8 cellular contexts compared by ENCODE assay signal in genomic region chr3:133038731-133039398, GRCh38. TPM values are rescaled to one million over a fixed set of nuclear protein-coding genes. Genes with fewer than 3 reads are reported as not detected.
A peak's percentile ranks its signal among the peaks of the same experiment; 100 is the strongest.
DNase-seq lines count a peak whose midpoint lies in the region; ATAC-seq, FAIRE-seq and TF ChIP-seq lines count a peak whose summit lies in the region.

No MANE protein-coding gene starts in this region.

- no peak for TF ChIP-seq POLR2A in K562 (conservative IDR thresholded peaks at IDR 0.05)

- H3K9ac ChIP-seq in H9 (ENCODE audit: extremely low read depth, insufficient read length, low read length) (peak overlapping the region; percentile 26), K562 (ENCODE audit: insufficient read depth in 1 of 2, low read depth in 2 of 2, low read length in 2 of 2) (peak overlapping the region; percentile 7 to 85; a peak in 3 of 4 replicates), keratinocyte (ENCODE audit: control insufficient read depth, extremely low read depth, insufficient read depth, low read length) (no peak overlapping the region)

- H3K4me2 ChIP-seq in H9 (ENCODE audit: insufficient read depth, insufficient read length, low read length) (peak overlapping the region; percentile 68), K562 (ENCODE audit: insufficient read depth, low read length) (peak overlapping the region; percentile 84), keratinocyte (ENCODE audit: control insufficient read depth, extremely low read depth, insufficient read depth, low read depth, low read length) (peak overlapping the region; percentile 70)

- no TSS peak for BruUV-seq in K562 (replicated peaks; lab: Mats Ljungman, UMichigan)

- H3T11ph ChIP-seq in H9 (ENCODE audit: low read length) = no peak overlapping the region

- H3K4me1 ChIP-seq in H9 (ENCODE audit: insufficient read depth, low read length) (peaks cover 14% of the 10 kb centered on the region; the same call in 1 of the 2 replicates), K562 (replicated peaks in 1 of 2; ENCODE audit: control insufficient read depth in 2 of 2, insufficient read depth in 2 of 2, low read length in 2 of 2) (peaks cover 5 to 16% of the 10 kb centered on the region in 2 experiments; a peak in 4 of 5 replicates), keratinocyte (ENCODE audit: control insufficient read depth, extremely low read depth, insufficient read depth, low read length) (no peaks in the 10 kb centered on the region)

- peaks cover 38 to 40% of the 10 kb centered on the region in 2 experiments for H3K4me1 Mint-ChIP-seq in H9
- peaks cover 17% of the 10 kb centered on the region for H3K4me1 Mint-ChIP-seq in stimulated activated naive CD8-positive, alpha-beta T cell treated with anti-CD3 and anti-CD28 coated beads, Interleukin-15, amount 100 ng/mL, for 72 hours
- H3K4me1 Mint-ChIP-seq in effector memory CD8-positive, alpha-beta T cell (ENCODE audit: low read depth in 2 of 2) = no peaks in the 10 kb centered on the region

- ATAC-seq in K562 = peak; percentile 64
- peak; percentile 28 for ATAC-seq in stimulated activated naive CD8-positive, alpha-beta T cell treated with anti-CD3 and anti-CD28 coated beads, Interleukin-15, amount 100 ng/mL, for 72 hours
- no peak for ATAC-seq in GM18519 (IDR thresholded peaks at IDR 0.05; ENCODE audit: low FRiP score, unreplicated experiment)
- no peak for ATAC-seq in effector memory CD8-positive, alpha-beta T cell (replicated peaks)

- peak overlapping the region; percentile 75 to 87 for H3K4me3 Mint-ChIP-seq in H9
- H3K4me3 Mint-ChIP-seq in stimulated activated naive CD8-positive, alpha-beta T cell treated with anti-CD3 and anti-CD28 coated beads, Interleukin-15, amount 100 ng/mL, for 72 hours = peak overlapping the region; percentile 66 to 79
- H3K4me3 Mint-ChIP-seq in effector memory CD8-positive, alpha-beta T cell = peak overlapping the region in 1 of 2 donors; percentile 10

- DNase-seq in AG04449 (ENCODE audit: low read depth, low spot score) (no peak), H9 (peak; percentile 54), K562 (ENCODE audit: extremely low read depth in 1 of 4, low spot score in 3 of 4) (peak; percentile 6 to 16 (median 11)), keratinocyte (ENCODE audit: low read depth, low spot score) (no peak), kidney glomerular epithelial cell (lab: John Stamatoyannopoulos, UW) (no peak)
- no peak for DNase-seq in stimulated activated naive CD8-positive, alpha-beta T cell treated with anti-CD3 and anti-CD28 coated beads, Interleukin-15, amount 100 ng/mL, for 72 hours
- DNase-seq in effector memory CD8-positive, alpha-beta T cell = no peak

- no peak overlapping the region for H2BK12ac ChIP-seq in H9 (ENCODE audit: insufficient read length, low read depth, low read length)

- H4K20me1 ChIP-seq in H9 (ENCODE audit: control insufficient read depth, insufficient read depth, insufficient read length) (no peaks in the 10 kb centered on the region), K562 (replicated peaks; ENCODE audit: control insufficient read depth, insufficient read depth, low read length) (no peaks in the 10 kb centered on the region), keratinocyte (ENCODE audit: control insufficient read depth, extremely low read depth, insufficient read depth, low read length) (no peaks in the 10 kb centered on the region)

- POLR2A ChIA-PET in AG04449 (lab: Yijun Ruan, JAX) = no interaction called here
- POLR2A ChIA-PET in K562 (lab: Yijun Ruan, JAX) = interaction anchor here (1.4 kb wide), 1 partner anchor 19 kb away, joined by 3 read pairs; no protein-coding TSS in a partner anchor

- H3K14ac ChIP-seq in H9 (ENCODE audit: insufficient read depth, low read length) = no peak overlapping the region

- no peak overlapping the region for H4K5ac ChIP-seq in H9 (ENCODE audit: insufficient read length, low read depth, low read length)

- H3K27ac ChIP-seq in H9 (ENCODE audit: insufficient read length, low read depth, low read length) (no peak overlapping the region), K562 (ENCODE audit: extremely low read depth, low read depth, low read length) (no peak overlapping the region), keratinocyte (ENCODE audit: control insufficient read depth, insufficient read depth, low read length) (no peak overlapping the region)

- no peaks in the 10 kb centered on the region; a peak in 1 of 5 replicates for H3K9me3 Mint-ChIP-seq in H9
- H3K9me3 Mint-ChIP-seq in stimulated activated naive CD8-positive, alpha-beta T cell treated with anti-CD3 and anti-CD28 coated beads, Interleukin-15, amount 100 ng/mL, for 72 hours = no peaks in the 10 kb centered on the region
- H3K9me3 Mint-ChIP-seq in effector memory CD8-positive, alpha-beta T cell = no peaks in the 10 kb centered on the region

- H4K8ac ChIP-seq in H9 (replicated peaks; ENCODE audit: insufficient read length, low read depth, low read length) = no peak overlapping the region

- no peak overlapping the region for H2BK20ac ChIP-seq in H9 (ENCODE audit: low read depth, low read length, poor library complexity, severe bottlenecking)

- intact Hi-C loops in K562 (cut with micrococcal nuclease) = no loop called here

- H2AFZ ChIP-seq in H9 (ENCODE audit: low read length) (no peak overlapping the region), K562 (ENCODE audit: low read depth, low read length) (peak overlapping the region; percentile 92), keratinocyte (ENCODE audit: control insufficient read depth, low read length) (no peak overlapping the region)

- H3K27me3 ChIP-seq in H9 (ENCODE audit: insufficient read depth, low read length) (peaks cover 6% of the 10 kb centered on the region; the same call in 1 of the 2 replicates), K562 (ENCODE audit: control insufficient read depth in 2 of 2, insufficient read depth in 2 of 2, low read length in 2 of 2) (no peaks in the 10 kb centered on the region; a peak in 1 of 5 replicates), keratinocyte (ENCODE audit: control insufficient read depth, extremely low read depth, insufficient read depth, low read length) (peaks cover 33% of the 10 kb centered on the region)

- FAIRE-seq in K562 (lab: Jason Lieb, UNC) (no peak), keratinocyte (lab: Jason Lieb, UNC) (no peak)

- H3K18ac ChIP-seq in H9 (ENCODE audit: insufficient read length, low read depth, low read length) = no peak overlapping the region

- no peaks in the 10 kb centered on the region for H3K9me1 ChIP-seq in K562 (ENCODE audit: control insufficient read depth, insufficient read depth, low read length)
- no peaks in the 10 kb centered on the region for H3K9me1 ChIP-seq in keratinocyte (ENCODE audit: control insufficient read depth, extremely low read depth, insufficient read depth, low read length)

- TF ChIP-seq CTCF in AG04449 (IDR thresholded peaks at IDR 0.05; ENCODE audit: insufficient read depth, low read length, missing control alignments) (no peak), H9 (conservative IDR thresholded peaks at IDR 0.05) (no peak), K562 (IDR thresholded peaks at IDR 0.05 in 2 of 3, conservative IDR thresholded peaks at IDR 0.05 in 1 of 3; ENCODE audit: insufficient read depth in 2 of 3, low read depth in 1 of 3, low read length in 3 of 3) (no peak), keratinocyte (optimal IDR thresholded peaks at IDR 0.05 in 1 of 3, IDR thresholded peaks at IDR 0.05 in 1 of 3, conservative IDR thresholded peaks at IDR 0.05 in 1 of 3; ENCODE audit: extremely low read depth in 1 of 3, insufficient read depth in 2 of 3, low read length in 3 of 3) (no peak)

- H3K79me1 ChIP-seq in H9 (ENCODE audit: insufficient read depth, low read depth, low read length, poor library complexity, severe bottlenecking) = no peaks in the 10 kb centered on the region

- no peak overlapping the region for H2BK15ac ChIP-seq in H9 (ENCODE audit: low read depth, low read length)

- dilution Hi-C loops in keratinocyte (cut with MboI; ENCODE audit: extremely low pct_ligation_motif_present, low sequenced_read_pairs) = no loop called here

- H3K36me3 Mint-ChIP-seq in H9 (ENCODE audit: insufficient read depth in 1 of 3, low read depth in 3 of 3) = no peaks in the 10 kb centered on the region
- no peaks in the 10 kb centered on the region for H3K36me3 Mint-ChIP-seq in effector memory CD8-positive, alpha-beta T cell (ENCODE audit: insufficient read depth)

- H2BK120ac ChIP-seq in H9 (ENCODE audit: low read depth, low read length, poor library complexity, severe bottlenecking) = no peak overlapping the region

- TF ChIP-seq RAD21 in K562 (CRISPR knock-in tag; conservative IDR thresholded peaks at IDR 0.05 in 1 of 2, IDR thresholded peaks at IDR 0.05 in 1 of 2) = no peak

- peaks cover 42% of the 10 kb centered on the region for H3K27me3 Mint-ChIP-seq in H9 (ENCODE audit: low read depth)
- H3K27me3 Mint-ChIP-seq in stimulated activated naive CD8-positive, alpha-beta T cell treated with anti-CD3 and anti-CD28 coated beads, Interleukin-15, amount 100 ng/mL, for 72 hours = peaks cover 63% of the 10 kb centered on the region
- peaks cover 38 to 47% of the 10 kb centered on the region in 2 donors for H3K27me3 Mint-ChIP-seq in effector memory CD8-positive, alpha-beta T cell

- H4K91ac ChIP-seq in H9 (ENCODE audit: insufficient read length, low read depth, low read length) = no peak overlapping the region

- in situ Hi-C loops in K562 (cut with MboI) = loop anchor here (25.0 kb wide), 3 partner anchors 302 to 773 kb away; partner anchors contain the start of gene SRPRB

- WGBS in H9 (ENCODE audit: extremely low coverage, insufficient read length, low lambda C conversion rate) = no CpG with 5 or more reads among the region's 32 CpGs
- 2% methylated on average over 22 of the region's 32 CpGs for WGBS in K562 (ENCODE audit: insufficient coverage, low coverage, missing lambda C conversion rate)

- CTCF ChIA-PET in AG04449 (lab: Yijun Ruan, JAX) = interaction anchor here (0.8 to 11.0 kb wide), 6 partner anchors 15 to 385 kb away, joined by 3 to 297 read pairs (median 26); no protein-coding TSS in a partner anchor
- CTCF ChIA-PET in K562 (lab: Yijun Ruan, JAX; ENCODE audit: low intra/inter-chr PET ratio) = no interaction called here

- H2BK5ac ChIP-seq in H9 (ENCODE audit: insufficient read length, low read length) = no peak overlapping the region

- no peaks in the 10 kb centered on the region for H3K9me3 ChIP-seq in H9 (ENCODE audit: control insufficient read depth, low read depth, low read length)
- no peaks in the 10 kb centered on the region for H3K9me3 ChIP-seq in K562 (replicated peaks; ENCODE audit: control insufficient read depth, insufficient read depth, low read depth, low read length)
- no peaks in the 10 kb centered on the region for H3K9me3 ChIP-seq in keratinocyte (ENCODE audit: control insufficient read depth, low read depth, low read length)

- H3K27ac Mint-ChIP-seq in H9 = no peak overlapping the region
- no peak overlapping the region for H3K27ac Mint-ChIP-seq in stimulated activated naive CD8-positive, alpha-beta T cell treated with anti-CD3 and anti-CD28 coated beads, Interleukin-15, amount 100 ng/mL, for 72 hours
- no peak overlapping the region for H3K27ac Mint-ChIP-seq in effector memory CD8-positive, alpha-beta T cell

- H3K23ac ChIP-seq in H9 (ENCODE audit: insufficient read length, low read depth, low read length) = no peak overlapping the region

- H3K79me2 ChIP-seq in H9 (ENCODE audit: insufficient read depth, low read length) (no peaks in the 10 kb centered on the region), K562 (ENCODE audit: control insufficient read depth, insufficient read depth, low read length) (no peaks in the 10 kb centered on the region; the same call in 1 of the 3 replicates), keratinocyte (ENCODE audit: control insufficient read depth, insufficient read depth, low read length) (no peaks in the 10 kb centered on the region)

- H3K23me2 ChIP-seq in H9 (ENCODE audit: insufficient read length, low read depth, low read length, poor library complexity, severe bottlenecking) = peaks cover 14% of the 10 kb centered on the region

- H3K4ac ChIP-seq in H9 (ENCODE audit: low read depth, low read length) = no peak overlapping the region

- H3K36me3 ChIP-seq in K562 (ENCODE audit: control insufficient read depth, insufficient read depth, low read length) (no peaks in the 10 kb centered on the region), keratinocyte (ENCODE audit: control insufficient read depth in 2 of 2, extremely low read depth in 1 of 2, insufficient read depth in 2 of 2, low read length in 2 of 2) (no peaks in the 10 kb centered on the region)

- H2AK5ac ChIP-seq in H9 (ENCODE audit: insufficient read length, low read length) = no peak overlapping the region

- TF ChIP-seq EP300 in K562 (IDR thresholded peaks at IDR 0.05; ENCODE audit: low read length) = no peak

- H3K56ac ChIP-seq in H9 (ENCODE audit: insufficient read length, low read depth, low read length) = no peak overlapping the region

- H3K4me3 ChIP-seq in AG04449 (ENCODE audit: low read depth, low read length) (peak overlapping the region; percentile 57), K562 (peak overlapping the region; percentile 58), keratinocyte (ENCODE audit: control insufficient read depth in 2 of 3, extremely low read depth in 1 of 3, insufficient read depth in 2 of 3, low read depth in 1 of 3, low read length in 3 of 3) (peak overlapping the region; percentile 42 to 52 (median 52))

RNA-seq across cellular contexts. Expression of gene TMEM108, which starts 0.7 kb away (rescaled TPM):
- total RNA-seq in H9 (2021) (3.5 and 5.0 TPM in 2 replicates), K562 (2014; rRNA removed) (2.2 and 3.8 TPM in 2 replicates), K562 (2014; rRNA removed; fragmentation: Illumina TruSeq; extraction: Trizol) (4.7 and 4.9 TPM in 2 replicates), K562 (2015; rRNA removed; fragmentation: Illumina TruSeq; extraction: Trizol) (4.4 and 4.8 TPM in 2 replicates), K562 (2021) (9.9 and 11.1 TPM in 2 replicates)
- total RNA-seq in K562 (2011; cell fraction: chromatin; rRNA removed; ENCODE audit: low replicate concordance) = 1.2 and 1.9 TPM in 2 replicates
- total RNA-seq in K562 (2011; cell fraction: nucleolus; rRNA removed) = 0.79 and 1.2 TPM in 2 replicates
- total RNA-seq in K562 (2011; cell fraction: nucleoplasm; rRNA removed) = 1.0 and 1.8 TPM in 2 replicates
- polyA plus RNA-seq in K562 (2011; rRNA removed) (0.16 and 0.65 TPM in 2 replicates), K562 (2014; fragmentation: Illumina TruSeq; extraction: Trizol) (10.9 and 13.3 TPM in 2 replicates), K562 (2014; fragmentation: Nextera tagmentation; extraction: Ambion mirVana) (1 to 10 TPM in 1 of 2 experiments, under 1 TPM in 1; 0.93 to 1.1 TPM), K562 (2014; rRNA removed) (3.4 and 4.3 TPM in 2 replicates), keratinocyte (0.09 TPM in 1 of 3 replicates, not detected in the others)
- 0.15 and 1.1 TPM in 2 replicates for polyA plus RNA-seq in K562 (2011; cell fraction: cytosol; rRNA removed)
- polyA plus RNA-seq in K562 (2011; cell fraction: nucleus; rRNA removed) = 0.06 and 1.7 TPM in 2 replicates
- 6.0 and 10.4 TPM in 2 replicates for polyA plus RNA-seq in K562 (2012)
- polyA minus RNA-seq in K562 (2011; rRNA and poly(A)+ RNA removed) = 0.42 TPM in 1 of 2 replicates, not detected in the other
- 0.76 TPM in 1 of 2 replicates, not detected in the other for polyA minus RNA-seq in K562 (2011; cell fraction: cytosol; rRNA and poly(A)+ RNA removed)
- 0.81 TPM in 1 of 2 replicates, not detected in the other for polyA minus RNA-seq in K562 (2011; cell fraction: nucleus; rRNA and poly(A)+ RNA removed)
- polyA plus RNA-seq in keratinocyte (2011; ENCODE audit: low read depth) = not detected
- polyA plus RNA-seq in keratinocyte (2011; cell fraction: cytosol; rRNA removed) = 0.06 and 0.09 TPM in 2 replicates
- 0.29 TPM in 1 of 2 replicates, not detected in the other for polyA plus RNA-seq in keratinocyte (2011; cell fraction: nucleus; rRNA removed)
- 0.05 TPM in 1 of 2 replicates, not detected in the other for polyA plus RNA-seq in keratinocyte (2012; ENCODE audit: low replicate concordance)
- 0.20 TPM in 1 of 3 replicates, not detected in the others for polyA minus RNA-seq in keratinocyte
- not detected for polyA minus RNA-seq in keratinocyte (2011; cell fraction: cytosol; rRNA and poly(A)+ RNA removed)
- not detected in 2 replicates for polyA minus RNA-seq in keratinocyte (2011; cell fraction: nucleus; rRNA and poly(A)+ RNA removed)

Comparison
In these comparisons a context has a peak if more than half of its experiments do, and no peak if none do; other contexts are left out.
1. DNase-seq: peak in H9 (single experiment) and K562 (4 of 4); none in AG04449 (single experiment), keratinocyte (single experiment), stimulated activated naive CD8-positive, alpha-beta T cell treated with anti-CD3 and anti-CD28 coated beads, Interleukin-15, amount 100 ng/mL, for 72 hours (0 of 2), effector memory CD8-positive, alpha-beta T cell (0 of 3) and kidney glomerular epithelial cell (single experiment).
2. ATAC-seq: peak in K562 (single experiment) and stimulated activated naive CD8-positive, alpha-beta T cell treated with anti-CD3 and anti-CD28 coated beads, Interleukin-15, amount 100 ng/mL, for 72 hours (single experiment); none in GM18519 (single experiment) and effector memory CD8-positive, alpha-beta T cell (single experiment).
3. Peak in every context shown above with its lines, with median percentiles within 50 percentile points of each other: H3K4me3 ChIP-seq and H3K4me2 ChIP-seq.